Comparison of ENCODE assay signal across 8 cellular contexts in genomic region chr1:156920233-156921052, GRCh38. TPM values are rescaled to one million over a fixed set of nuclear protein-coding genes. Genes with fewer than 3 reads are reported as not detected.
A peak's percentile ranks its signal among the peaks of the same experiment; 100 is the strongest.
DNase-seq lines count a peak whose midpoint lies in the region; ATAC-seq and TF ChIP-seq lines count a peak whose summit lies in the region.

LRRC71 (plus strand) TSS chr1:156920632; CDS start chr1:156920804, 172 bp downstream.

- BruUV-seq in Panc1 (replicated peaks; lab: Mats Ljungman, UMichigan) = no TSS peak

- H3K27ac ChIP-seq in AG04450 (ENCODE audit: low read depth, low read length) = no peak within 1 kb of the TSS
- 0 out of 2 replicates have a peak within 1 kb of the TSS, but pooled peaks have one; percentile 20 for H3K27ac ChIP-seq in Panc1 (ENCODE audit: low read length)
- no peak within 1 kb of the TSS for H3K27ac ChIP-seq in osteoblast (ENCODE audit: low read depth, low read length)
- no peak within 1 kb of the TSS for H3K27ac ChIP-seq in transverse colon

- H3K4me2 ChIP-seq in osteoblast (ENCODE audit: insufficient read depth, low read length) = peak within 1 kb of the TSS; percentile 82

- H3K9me3 ChIP-seq in AG04450 (ENCODE audit: control insufficient read depth, insufficient read depth, low read length) (no peaks in the 10 kb centered on the region; the same call in 1 of the 2 replicates), Panc1 (ENCODE audit: control insufficient read depth, insufficient read depth, low read depth, low read length) (no peaks in the 10 kb centered on the region), osteoblast (ENCODE audit: low read depth, low read length) (no peaks in the 10 kb centered on the region), transverse colon (no peaks in the 10 kb centered on the region)

- peak within 1 kb of the TSS; percentile 83 for H2AFZ ChIP-seq in osteoblast (ENCODE audit: low read length)

- H4K20me1 ChIP-seq in osteoblast (ENCODE audit: insufficient read depth, low read length) = no peaks in the 10 kb centered on the region

- 13% methylated on average over 71 of the region's 71 CpGs; no CpG with 5 or more reads in 1 of the 2 donors for WGBS in transverse colon (ENCODE audit: low coverage in 1 of 2), 2 donors

- CTCF ChIA-PET in AG04450 (lab: Charles Lee) (interaction anchor here (0.6 to 4.2 kb wide), 16 partner anchors 9 to 261 kb away, joined by 3 to 62 read pairs (median 4); partner anchors contain the start of gene PEAR1), Panc1 (lab: Charles Lee) (interaction anchor here (0.7 to 1.0 kb wide), 2 partner anchors 22 to 28 kb away, joined by 3 to 8 read pairs; no protein-coding TSS in a partner anchor)

- POLR2A ChIA-PET in AG04450 (lab: Yijun Ruan, JAX) = no interaction called here
- POLR2A ChIA-PET in Panc1 (lab: Charles Lee) = interaction anchor here (0.6 kb wide), 1 partner anchor 16 kb away, joined by 3 read pairs; no protein-coding TSS in a partner anchor

- intact Hi-C loops in Panc1 (cut with micrococcal nuclease; ENCODE audit: unreplicated experiment) (loop anchor here (1.0 to 10.0 kb wide), 2 partner anchors 28 to 66 kb away; partner anchors contain the start of gene INSRR), transverse colon (cut with DNase I; ENCODE audit: low total_unique reads) (no loop called here)

- H3K4me3 ChIP-seq in AG04450 (ENCODE audit: low read depth, low read length) (peak within 1 kb of the TSS; percentile 45), H7 (ENCODE audit: insufficient read depth, low read depth, low read length) (peak within 1 kb of the TSS; percentile 43), Panc1 (ENCODE audit: low read depth in 2 of 2, low read length in 2 of 2) (peak within 1 kb of the TSS; percentile 28 to 47), osteoblast (ENCODE audit: insufficient read depth, low read length) (peak within 1 kb of the TSS; percentile 65), transverse colon (peak within 1 kb of the TSS in 1 of 4 donors; percentile 29)

- H3K27me3 ChIP-seq in AG04450 (ENCODE audit: control insufficient read depth, insufficient read depth, low read length) (peaks cover 44% of the 10 kb centered on the region), H7 (ENCODE audit: control insufficient read depth, insufficient read depth, low read length) (peaks cover 65% of the 10 kb centered on the region), Panc1 (ENCODE audit: control insufficient read depth, insufficient read depth, low read length) (no peaks in the 10 kb centered on the region), osteoblast (ENCODE audit: insufficient read depth, low read length) (peaks cover 43% of the 10 kb centered on the region), transverse colon (peaks cover 70% of the 10 kb centered on the region)

- H3K79me2 ChIP-seq in osteoblast (ENCODE audit: insufficient read depth, low read length) = no peaks in the 10 kb centered on the region

- no peaks in the 10 kb centered on the region for H3K36me3 ChIP-seq in H7 (replicated peaks; ENCODE audit: control insufficient read depth, insufficient read depth, low read length)
- no peaks in the 10 kb centered on the region for H3K36me3 ChIP-seq in Panc1 (ENCODE audit: control insufficient read depth, insufficient read depth, low read length)
- H3K36me3 ChIP-seq in osteoblast (ENCODE audit: insufficient read depth, low read length) = peaks cover 19% of the 10 kb centered on the region
- H3K36me3 ChIP-seq in transverse colon = no peaks in the 10 kb centered on the region

- no peak for TF ChIP-seq EP300 in transverse colon (IDR thresholded peaks at IDR 0.05; ENCODE audit: low read depth)

- H3K4me1 ChIP-seq in Panc1 (ENCODE audit: control insufficient read depth, insufficient read depth, low read length) (peaks cover 3% of the 10 kb centered on the region; the same call in 1 of the 2 replicates), osteoblast (ENCODE audit: insufficient read depth, low read length) (peaks cover 10% of the 10 kb centered on the region), transverse colon (peaks cover 6 to 22% (median 20%) of the 10 kb centered on the region in 4 donors)

- peak; percentile 98 for ATAC-seq in Panc1
- ATAC-seq in HG02870 (IDR thresholded peaks at IDR 0.05; ENCODE audit: unreplicated experiment) = no peak

- in situ Hi-C loops in Panc1 (cut with HindIII; ENCODE audit: low pct_unique_long_range_greater_than_20kb, low sequenced_read_pairs) (no loop called here), transverse colon (cut with MboI; ENCODE audit: low pct_ligation_motif_present in 1 of 4, low pct_unique_long_range_greater_than_20kb in 1 of 4, low sequenced_read_pairs in 3 of 4) (no loop called here)

- no peak for TF ChIP-seq POLR2A in transverse colon (IDR thresholded peaks at IDR 0.05)

- TF ChIP-seq CTCF in AG04450 (IDR thresholded peaks at IDR 0.05; ENCODE audit: low read depth, low read length) (peak; percentile 86), Panc1 (IDR thresholded peaks at IDR 0.05) (peak; percentile 98), osteoblast (IDR thresholded peaks at IDR 0.05; ENCODE audit: extremely low read depth, low read depth, low read length) (peak; percentile 80), transverse colon (IDR thresholded peaks at IDR 0.05) (peak; percentile 64 to 86 (median 82))

- DNase-seq in AG04450 (ENCODE audit: low read depth, low spot score) (peak; percentile 29), H7 (peak; percentile 99), Panc1 (ENCODE audit: low read depth, low spot score) (no peak), glomerular visceral epithelial cell (ENCODE audit: extremely low spot score) (peak; percentile 78), osteoblast (ENCODE audit: insufficient read length, low spot score, missing footprints) (peak; percentile 99), transverse colon (peak; percentile 79)
- peak; percentile 63 for DNase-seq in activated naive CD4-positive, alpha-beta T cell treated with Interleukin-2 at 50 U/mL for 16 hours

RNA-seq across cellular contexts. Expression of gene LRRC71, which starts in this region (rescaled TPM):
- not detected in 2 replicates for polyA plus RNA-seq in AG04450 (2011; rRNA removed)
- 0.13 TPM in 1 of 2 replicates, not detected in the other for polyA minus RNA-seq in AG04450 (2011; rRNA and poly(A)+ RNA removed)
- total RNA-seq in H7 (2014; rRNA removed; shearing (Covaris generic)) = not detected in 2 replicates
- total RNA-seq in Panc1 (2021; ENCODE audit: unreplicated experiment) = 0.77 TPM
- 0.86 TPM for polyA plus RNA-seq in Panc1 (2012; ENCODE audit: insufficient read length)
- total RNA-seq in osteoblast = 0.36 and 0.59 TPM in 2 replicates
- 1 to 10 TPM in 1 of 4 donors, not detected in 3; 1.2 TPM for total RNA-seq in transverse colon

Comparison
In these comparisons a context has a peak if more than half of its experiments do, and no peak if none do; other contexts are left out.
1. Peak in DNase-seq and H3K4me3 ChIP-seq in AG04450; RNA of the gene not detected or under 1 TPM.
2. Peak in DNase-seq and H3K4me3 ChIP-seq in H7; RNA of the gene not detected or under 1 TPM.
3. Peak in ATAC-seq, H3K4me3 ChIP-seq and H3K27ac ChIP-seq in Panc1; RNA of the gene not detected or under 1 TPM.
4. Peak in DNase-seq, H3K4me3 ChIP-seq and H3K4me2 ChIP-seq in osteoblast; RNA of the gene not detected or under 1 TPM.